In the genomic region with DNA sequence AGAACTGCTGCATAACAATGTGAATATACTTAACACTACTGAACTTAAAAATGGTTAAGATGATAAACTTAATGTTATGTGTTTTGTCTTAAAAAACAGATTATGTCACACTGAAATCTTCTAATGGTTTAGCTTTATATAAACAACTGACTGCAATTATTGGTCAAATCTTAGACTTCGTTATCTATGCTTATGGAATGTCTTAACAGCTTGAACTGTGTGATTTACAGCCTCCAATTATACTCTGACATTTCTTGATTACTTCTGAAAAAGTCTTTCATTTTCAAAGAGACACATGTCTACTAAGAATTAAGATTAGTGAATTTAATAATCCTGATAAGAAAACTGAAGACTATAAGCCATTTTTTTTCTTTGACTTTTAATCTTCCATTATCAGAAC, we compare ENCODE assay signal across 2 cellular contexts.
TF ChIP-seq lines count a peak whose summit lies in the region.

No MANE protein-coding gene starts in this region.

TF ChIP-seq in HEK293, 187 proteins besides CTCF, POLR2A, EP300 and RAD21 (continued from another document):
- TF ChIP-seq, protein P1, sequence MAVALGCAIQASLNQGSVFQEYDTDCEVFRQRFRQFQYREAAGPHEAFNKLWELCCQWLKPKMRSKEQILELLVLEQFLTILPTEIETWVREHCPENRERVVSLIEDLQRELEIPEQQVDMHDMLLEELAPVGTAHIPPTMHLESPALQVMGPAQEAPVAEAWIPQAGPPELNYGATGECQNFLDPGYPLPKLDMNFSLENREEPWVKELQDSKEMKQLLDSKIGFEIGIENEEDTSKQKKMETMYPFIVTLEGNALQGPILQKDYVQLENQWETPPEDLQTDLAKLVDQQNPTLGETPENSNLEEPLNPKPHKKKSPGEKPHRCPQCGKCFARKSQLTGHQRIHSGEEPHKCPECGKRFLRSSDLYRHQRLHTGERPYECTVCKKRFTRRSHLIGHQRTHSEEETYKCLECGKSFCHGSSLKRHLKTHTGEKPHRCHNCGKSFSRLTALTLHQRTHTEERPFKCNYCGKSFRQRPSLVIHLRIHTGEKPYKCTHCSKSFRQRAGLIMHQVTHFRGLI (tag by site-specific recombination; IDR thresholded peaks at IDR 0.05), result no peak
- TF ChIP-seq ZBTB1 (tag by site-specific recombination; IDR thresholded peaks at IDR 0.05), result no peak
- TF ChIP-seq ZXDB (tag by site-specific recombination; IDR thresholded peaks at IDR 0.05), result peak; percentile 39; the same call in 1 of the 2 replicates
- no peak for TF ChIP-seq KLF17 (tag by site-specific recombination; IDR thresholded peaks at IDR 0.05)
- no peak for TF ChIP-seq ZNF639 (tag by site-specific recombination; IDR thresholded peaks at IDR 0.05)
- peak; percentile 30; the same call in 1 of the 2 replicates for TF ChIP-seq FEZF1 (tag by site-specific recombination; IDR thresholded peaks at IDR 0.05)
- no peak for TF ChIP-seq HOXA7 (CRISPR knock-in tag; IDR thresholded peaks at IDR 0.05; ENCODE audit: borderline replicate concordance)
- TF ChIP-seq ZNF16 (tag by site-specific recombination; IDR thresholded peaks at IDR 0.05; ENCODE audit: low read depth), result no peak
- peak; percentile 14 for TF ChIP-seq SETDB1 (IDR thresholded peaks at IDR 0.05; ENCODE audit: insufficient read length, low read length)
- no peak for TF ChIP-seq MEIS1 (CRISPR knock-in tag; IDR thresholded peaks at IDR 0.05; ENCODE audit: borderline replicate concordance)
- TF ChIP-seq ZIC2 (tag by site-specific recombination; IDR thresholded peaks at IDR 0.05), result no peak
- no peak for TF ChIP-seq MYNN (tag by site-specific recombination; IDR thresholded peaks at IDR 0.05; ENCODE audit: borderline replicate concordance)
- TF ChIP-seq ZNF114 (tag by site-specific recombination; IDR thresholded peaks at IDR 0.05), result no peak
- no peak for TF ChIP-seq ZNF37A (tag by site-specific recombination; IDR thresholded peaks at IDR 0.05)
- no peak for TF ChIP-seq ZNF48 (tag by site-specific recombination; IDR thresholded peaks at IDR 0.05)
- TF ChIP-seq, protein P2, sequence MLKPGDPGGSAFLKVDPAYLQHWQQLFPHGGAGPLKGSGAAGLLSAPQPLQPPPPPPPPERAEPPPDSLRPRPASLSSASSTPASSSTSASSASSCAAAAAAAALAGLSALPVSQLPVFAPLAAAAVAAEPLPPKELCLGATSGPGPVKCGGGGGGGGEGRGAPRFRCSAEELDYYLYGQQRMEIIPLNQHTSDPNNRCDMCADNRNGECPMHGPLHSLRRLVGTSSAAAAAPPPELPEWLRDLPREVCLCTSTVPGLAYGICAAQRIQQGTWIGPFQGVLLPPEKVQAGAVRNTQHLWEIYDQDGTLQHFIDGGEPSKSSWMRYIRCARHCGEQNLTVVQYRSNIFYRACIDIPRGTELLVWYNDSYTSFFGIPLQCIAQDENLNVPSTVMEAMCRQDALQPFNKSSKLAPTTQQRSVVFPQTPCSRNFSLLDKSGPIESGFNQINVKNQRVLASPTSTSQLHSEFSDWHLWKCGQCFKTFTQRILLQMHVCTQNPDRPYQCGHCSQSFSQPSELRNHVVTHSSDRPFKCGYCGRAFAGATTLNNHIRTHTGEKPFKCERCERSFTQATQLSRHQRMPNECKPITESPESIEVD (tag by site-specific recombination; IDR thresholded peaks at IDR 0.05), result peak; percentile 72
- no peak for TF ChIP-seq ZNF837 (tag by site-specific recombination; IDR thresholded peaks at IDR 0.05)
- TF ChIP-seq IKZF3 (tag by site-specific recombination; IDR thresholded peaks at IDR 0.05), result no peak
- TF ChIP-seq ZNF843 (tag by site-specific recombination; IDR thresholded peaks at IDR 0.05), result 0 out of 2 replicates have a peak, but pooled peaks have one; percentile 25
- no peak for TF ChIP-seq ZNF664 (tag by site-specific recombination; IDR thresholded peaks at IDR 0.05)
- TF ChIP-seq ZNF146 (tag by site-specific recombination; IDR thresholded peaks at IDR 0.05), result no peak
- peak; percentile 31; the same call in 1 of the 2 replicates for TF ChIP-seq WT1 (tag by site-specific recombination; IDR thresholded peaks at IDR 0.05)
- no peak for TF ChIP-seq ZNF768 (tag by site-specific recombination; IDR thresholded peaks at IDR 0.05)
- no peak for TF ChIP-seq ZNF792 (tag by site-specific recombination; IDR thresholded peaks at IDR 0.05)
- TF ChIP-seq, protein P3, sequence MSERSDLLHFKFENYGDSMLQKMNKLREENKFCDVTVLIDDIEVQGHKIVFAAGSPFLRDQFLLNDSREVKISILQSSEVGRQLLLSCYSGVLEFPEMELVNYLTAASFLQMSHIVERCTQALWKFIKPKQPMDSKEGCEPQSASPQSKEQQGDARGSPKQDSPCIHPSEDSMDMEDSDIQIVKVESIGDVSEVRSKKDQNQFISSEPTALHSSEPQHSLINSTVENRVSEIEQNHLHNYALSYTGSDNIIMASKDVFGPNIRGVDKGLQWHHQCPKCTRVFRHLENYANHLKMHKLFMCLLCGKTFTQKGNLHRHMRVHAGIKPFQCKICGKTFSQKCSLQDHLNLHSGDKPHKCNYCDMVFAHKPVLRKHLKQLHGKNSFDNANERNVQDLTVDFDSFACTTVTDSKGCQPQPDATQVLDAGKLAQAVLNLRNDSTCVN (tag by site-specific recombination; optimal IDR thresholded peaks at IDR 0.05), result no peak

TF ChIP-seq in K562, 482 proteins besides CTCF, POLR2A, EP300 and RAD21 (continued from another document):
- TF ChIP-seq, protein P4, sequence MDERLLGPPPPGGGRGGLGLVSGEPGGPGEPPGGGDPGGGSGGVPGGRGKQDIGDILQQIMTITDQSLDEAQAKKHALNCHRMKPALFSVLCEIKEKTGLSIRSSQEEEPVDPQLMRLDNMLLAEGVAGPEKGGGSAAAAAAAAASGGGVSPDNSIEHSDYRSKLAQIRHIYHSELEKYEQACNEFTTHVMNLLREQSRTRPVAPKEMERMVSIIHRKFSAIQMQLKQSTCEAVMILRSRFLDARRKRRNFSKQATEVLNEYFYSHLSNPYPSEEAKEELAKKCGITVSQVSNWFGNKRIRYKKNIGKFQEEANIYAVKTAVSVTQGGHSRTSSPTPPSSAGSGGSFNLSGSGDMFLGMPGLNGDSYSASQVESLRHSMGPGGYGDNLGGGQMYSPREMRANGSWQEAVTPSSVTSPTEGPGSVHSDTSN (CRISPR knock-in tag; IDR thresholded peaks at IDR 0.05; ENCODE audit: low read depth), result no peak
- TF ChIP-seq, protein P4 (tag; conservative IDR thresholded peaks at IDR 0.05; ENCODE audit: low read depth), result peak; percentile 63
- TF ChIP-seq ELF1 (tag; IDR thresholded peaks at IDR 0.05), result no peak
